ENCODE assay signal across 1 cellular context in the genomic region with DNA sequence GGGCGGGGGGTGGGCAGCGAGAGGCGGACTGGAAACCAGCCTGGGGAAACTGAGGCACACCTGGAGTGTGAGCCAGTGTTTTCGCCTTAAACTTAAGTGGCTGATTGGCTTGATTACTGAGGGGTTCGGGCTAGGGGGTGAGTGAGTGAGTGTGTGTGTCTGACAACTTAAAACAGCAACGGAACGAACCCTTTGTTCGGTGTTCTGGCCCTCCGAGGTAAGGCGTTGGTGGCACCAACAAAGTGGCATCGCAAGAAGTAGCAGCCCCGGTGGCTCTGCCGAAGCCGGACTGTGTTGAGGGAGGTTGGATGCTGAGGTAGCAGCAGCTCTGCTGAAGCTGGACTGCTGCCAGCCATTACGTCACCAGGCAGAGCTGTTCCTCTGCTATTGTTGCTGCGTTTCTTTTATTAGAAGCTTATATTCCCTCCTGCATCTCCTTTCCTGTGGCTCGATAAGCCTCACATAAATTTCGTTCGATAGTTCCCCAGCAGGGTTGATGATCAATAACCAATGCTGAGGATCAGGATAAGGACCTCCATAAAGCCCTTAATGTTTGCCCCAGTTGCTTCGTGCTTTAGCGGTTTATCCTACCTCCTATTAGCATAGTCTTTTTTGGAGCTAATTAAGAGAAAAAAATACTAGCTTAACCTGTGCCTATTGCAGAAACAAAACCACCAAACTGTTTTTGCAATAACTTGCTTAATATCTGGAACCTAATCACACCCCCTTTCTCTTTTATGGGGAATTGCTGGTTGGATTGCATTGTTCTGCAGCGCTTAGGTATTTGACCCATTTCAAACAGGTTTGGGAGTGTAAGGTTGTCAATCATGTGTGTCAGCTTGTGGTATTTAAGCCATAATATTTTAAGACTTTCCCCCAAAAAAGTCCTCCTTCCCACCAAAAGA.
TF ChIP-seq lines count a peak whose summit lies in the region.

No MANE protein-coding gene starts in this region.

TF ChIP-seq in K562, 482 proteins besides CTCF, POLR2A, EP300 and RAD21 (continued from another document):
- TF ChIP-seq, protein P1, sequence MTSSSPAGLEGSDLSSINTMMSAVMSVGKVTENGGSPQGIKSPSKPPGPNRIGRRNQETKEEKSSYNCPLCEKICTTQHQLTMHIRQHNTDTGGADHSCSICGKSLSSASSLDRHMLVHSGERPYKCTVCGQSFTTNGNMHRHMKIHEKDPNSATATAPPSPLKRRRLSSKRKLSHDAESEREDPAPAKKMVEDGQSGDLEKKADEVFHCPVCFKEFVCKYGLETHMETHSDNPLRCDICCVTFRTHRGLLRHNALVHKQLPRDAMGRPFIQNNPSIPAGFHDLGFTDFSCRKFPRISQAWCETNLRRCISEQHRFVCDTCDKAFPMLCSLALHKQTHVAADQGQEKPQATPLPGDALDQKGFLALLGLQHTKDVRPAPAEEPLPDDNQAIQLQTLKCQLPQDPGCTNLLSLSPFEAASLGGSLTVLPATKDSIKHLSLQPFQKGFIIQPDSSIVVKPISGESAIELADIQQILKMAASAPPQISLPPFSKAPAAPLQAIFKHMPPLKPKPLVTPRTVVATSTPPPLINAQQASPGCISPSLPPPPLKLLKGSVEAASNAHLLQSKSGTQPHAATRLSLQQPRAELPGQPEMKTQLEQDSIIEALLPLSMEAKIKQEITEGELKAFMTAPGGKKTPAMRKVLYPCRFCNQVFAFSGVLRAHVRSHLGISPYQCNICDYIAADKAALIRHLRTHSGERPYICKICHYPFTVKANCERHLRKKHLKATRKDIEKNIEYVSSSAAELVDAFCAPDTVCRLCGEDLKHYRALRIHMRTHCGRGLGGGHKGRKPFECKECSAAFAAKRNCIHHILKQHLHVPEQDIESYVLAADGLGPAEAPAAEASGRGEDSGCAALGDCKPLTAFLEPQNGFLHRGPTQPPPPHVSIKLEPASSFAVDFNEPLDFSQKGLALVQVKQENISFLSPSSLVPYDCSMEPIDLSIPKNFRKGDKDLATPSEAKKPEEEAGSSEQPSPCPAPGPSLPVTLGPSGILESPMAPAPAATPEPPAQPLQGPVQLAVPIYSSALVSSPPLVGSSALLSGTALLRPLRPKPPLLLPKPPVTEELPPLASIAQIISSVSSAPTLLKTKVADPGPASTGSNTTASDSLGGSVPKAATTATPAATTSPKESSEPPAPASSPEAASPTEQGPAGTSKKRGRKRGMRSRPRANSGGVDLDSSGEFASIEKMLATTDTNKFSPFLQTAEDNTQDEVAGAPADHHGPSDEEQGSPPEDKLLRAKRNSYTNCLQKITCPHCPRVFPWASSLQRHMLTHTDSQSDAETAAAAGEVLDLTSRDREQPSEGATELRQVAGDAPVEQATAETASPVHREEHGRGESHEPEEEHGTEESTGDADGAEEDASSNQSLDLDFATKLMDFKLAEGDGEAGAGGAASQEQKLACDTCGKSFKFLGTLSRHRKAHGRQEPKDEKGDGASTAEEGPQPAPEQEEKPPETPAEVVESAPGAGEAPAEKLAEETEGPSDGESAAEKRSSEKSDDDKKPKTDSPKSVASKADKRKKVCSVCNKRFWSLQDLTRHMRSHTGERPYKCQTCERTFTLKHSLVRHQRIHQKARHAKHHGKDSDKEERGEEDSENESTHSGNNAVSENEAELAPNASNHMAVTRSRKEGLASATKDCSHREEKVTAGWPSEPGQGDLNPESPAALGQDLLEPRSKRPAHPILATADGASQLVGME (CRISPR knock-in tag; IDR thresholded peaks at IDR 0.05) = 0 out of 2 replicates have a peak, but pooled peaks have one; percentile 36
- TF ChIP-seq, protein P2, sequence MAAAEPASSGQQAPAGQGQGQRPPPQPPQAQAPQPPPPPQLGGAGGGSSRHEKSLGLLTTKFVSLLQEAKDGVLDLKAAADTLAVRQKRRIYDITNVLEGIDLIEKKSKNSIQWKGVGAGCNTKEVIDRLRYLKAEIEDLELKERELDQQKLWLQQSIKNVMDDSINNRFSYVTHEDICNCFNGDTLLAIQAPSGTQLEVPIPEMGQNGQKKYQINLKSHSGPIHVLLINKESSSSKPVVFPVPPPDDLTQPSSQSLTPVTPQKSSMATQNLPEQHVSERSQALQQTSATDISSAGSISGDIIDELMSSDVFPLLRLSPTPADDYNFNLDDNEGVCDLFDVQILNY (CRISPR knock-in tag; IDR thresholded peaks at IDR 0.05) = no peak
- TF ChIP-seq ZKSCAN3 (CRISPR knock-in tag; IDR thresholded peaks at IDR 0.05) (no peak), NFIC (IDR thresholded peaks at IDR 0.05) (peak; percentile 94), KLF6 (CRISPR knock-in tag; IDR thresholded peaks at IDR 0.05; ENCODE audit: borderline replicate concordance) (no peak), CTBP1 (IDR thresholded peaks at IDR 0.05; ENCODE audit: borderline replicate concordance) (0 out of 2 replicates have a peak, but pooled peaks have one; percentile 14), JUND (IDR thresholded peaks at IDR 0.05; ENCODE audit: borderline replicate concordance, low read depth, low read length) (peak; percentile 89), JUND (tag; IDR thresholded peaks at IDR 0.05; ENCODE audit: borderline replicate concordance, low read depth, low read length) (peak; percentile 95), CREM (IDR thresholded peaks at IDR 0.05; ENCODE audit: low read depth) (peak; percentile 79), CEBPB (tag; IDR thresholded peaks at IDR 0.05) (peak; percentile 16; the same call in 1 of the 2 replicates), ZNF121 (CRISPR knock-in tag; conservative IDR thresholded peaks at IDR 0.05) (no peak), TAF1 (IDR thresholded peaks at IDR 0.05; ENCODE audit: control insufficient read depth, extremely low read depth, insufficient read depth, low read length, severe bottlenecking) (no peak), CREB1 (IDR thresholded peaks at IDR 0.05) (peak; percentile 23; the same call in 1 of the 2 replicates), CREB1 (CRISPR knock-in tag; IDR thresholded peaks at IDR 0.05) (no peak), ATF7 (IDR thresholded peaks at IDR 0.05) (peak; percentile 97), ATF1 (CRISPR knock-in tag; IDR thresholded peaks at IDR 0.05) (no peak), ATF1 (tag; IDR thresholded peaks at IDR 0.05) (peak; percentile 72), ETV5 (CRISPR knock-in tag; IDR thresholded peaks at IDR 0.05; ENCODE audit: low read depth) (no peak), RCOR1 (IDR thresholded peaks at IDR 0.05; ENCODE audit: borderline replicate concordance in 1 of 2, low read depth in 2 of 2, low read length in 2 of 2) (peak in 1 of 2 experiments; percentile 32; a peak in 1 of 4 replicates), PPARD (CRISPR knock-in tag; IDR thresholded peaks at IDR 0.05) (no peak)
- TF ChIP-seq, protein P3, sequence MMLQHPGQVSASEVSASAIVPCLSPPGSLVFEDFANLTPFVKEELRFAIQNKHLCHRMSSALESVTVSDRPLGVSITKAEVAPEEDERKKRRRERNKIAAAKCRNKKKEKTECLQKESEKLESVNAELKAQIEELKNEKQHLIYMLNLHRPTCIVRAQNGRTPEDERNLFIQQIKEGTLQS (IDR thresholded peaks at IDR 0.05) = peak; percentile 94
- TF ChIP-seq, protein P3 (CRISPR knock-in tag; conservative IDR thresholded peaks at IDR 0.05) = no peak
- TF ChIP-seq, protein P4, sequence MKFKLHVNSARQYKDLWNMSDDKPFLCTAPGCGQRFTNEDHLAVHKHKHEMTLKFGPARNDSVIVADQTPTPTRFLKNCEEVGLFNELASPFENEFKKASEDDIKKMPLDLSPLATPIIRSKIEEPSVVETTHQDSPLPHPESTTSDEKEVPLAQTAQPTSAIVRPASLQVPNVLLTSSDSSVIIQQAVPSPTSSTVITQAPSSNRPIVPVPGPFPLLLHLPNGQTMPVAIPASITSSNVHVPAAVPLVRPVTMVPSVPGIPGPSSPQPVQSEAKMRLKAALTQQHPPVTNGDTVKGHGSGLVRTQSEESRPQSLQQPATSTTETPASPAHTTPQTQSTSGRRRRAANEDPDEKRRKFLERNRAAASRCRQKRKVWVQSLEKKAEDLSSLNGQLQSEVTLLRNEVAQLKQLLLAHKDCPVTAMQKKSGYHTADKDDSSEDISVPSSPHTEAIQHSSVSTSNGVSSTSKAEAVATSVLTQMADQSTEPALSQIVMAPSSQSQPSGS (CRISPR knock-in tag; IDR thresholded peaks at IDR 0.05) = peak; percentile 74; the same call in 1 of the 2 replicates
- TF ChIP-seq, protein P5, sequence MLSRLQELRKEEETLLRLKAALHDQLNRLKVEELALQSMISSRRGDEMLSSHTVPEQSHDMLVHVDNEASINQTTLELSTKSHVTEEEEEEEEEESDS (CRISPR knock-in tag; IDR thresholded peaks at IDR 0.05) = no peak
- TF ChIP-seq, protein P6, sequence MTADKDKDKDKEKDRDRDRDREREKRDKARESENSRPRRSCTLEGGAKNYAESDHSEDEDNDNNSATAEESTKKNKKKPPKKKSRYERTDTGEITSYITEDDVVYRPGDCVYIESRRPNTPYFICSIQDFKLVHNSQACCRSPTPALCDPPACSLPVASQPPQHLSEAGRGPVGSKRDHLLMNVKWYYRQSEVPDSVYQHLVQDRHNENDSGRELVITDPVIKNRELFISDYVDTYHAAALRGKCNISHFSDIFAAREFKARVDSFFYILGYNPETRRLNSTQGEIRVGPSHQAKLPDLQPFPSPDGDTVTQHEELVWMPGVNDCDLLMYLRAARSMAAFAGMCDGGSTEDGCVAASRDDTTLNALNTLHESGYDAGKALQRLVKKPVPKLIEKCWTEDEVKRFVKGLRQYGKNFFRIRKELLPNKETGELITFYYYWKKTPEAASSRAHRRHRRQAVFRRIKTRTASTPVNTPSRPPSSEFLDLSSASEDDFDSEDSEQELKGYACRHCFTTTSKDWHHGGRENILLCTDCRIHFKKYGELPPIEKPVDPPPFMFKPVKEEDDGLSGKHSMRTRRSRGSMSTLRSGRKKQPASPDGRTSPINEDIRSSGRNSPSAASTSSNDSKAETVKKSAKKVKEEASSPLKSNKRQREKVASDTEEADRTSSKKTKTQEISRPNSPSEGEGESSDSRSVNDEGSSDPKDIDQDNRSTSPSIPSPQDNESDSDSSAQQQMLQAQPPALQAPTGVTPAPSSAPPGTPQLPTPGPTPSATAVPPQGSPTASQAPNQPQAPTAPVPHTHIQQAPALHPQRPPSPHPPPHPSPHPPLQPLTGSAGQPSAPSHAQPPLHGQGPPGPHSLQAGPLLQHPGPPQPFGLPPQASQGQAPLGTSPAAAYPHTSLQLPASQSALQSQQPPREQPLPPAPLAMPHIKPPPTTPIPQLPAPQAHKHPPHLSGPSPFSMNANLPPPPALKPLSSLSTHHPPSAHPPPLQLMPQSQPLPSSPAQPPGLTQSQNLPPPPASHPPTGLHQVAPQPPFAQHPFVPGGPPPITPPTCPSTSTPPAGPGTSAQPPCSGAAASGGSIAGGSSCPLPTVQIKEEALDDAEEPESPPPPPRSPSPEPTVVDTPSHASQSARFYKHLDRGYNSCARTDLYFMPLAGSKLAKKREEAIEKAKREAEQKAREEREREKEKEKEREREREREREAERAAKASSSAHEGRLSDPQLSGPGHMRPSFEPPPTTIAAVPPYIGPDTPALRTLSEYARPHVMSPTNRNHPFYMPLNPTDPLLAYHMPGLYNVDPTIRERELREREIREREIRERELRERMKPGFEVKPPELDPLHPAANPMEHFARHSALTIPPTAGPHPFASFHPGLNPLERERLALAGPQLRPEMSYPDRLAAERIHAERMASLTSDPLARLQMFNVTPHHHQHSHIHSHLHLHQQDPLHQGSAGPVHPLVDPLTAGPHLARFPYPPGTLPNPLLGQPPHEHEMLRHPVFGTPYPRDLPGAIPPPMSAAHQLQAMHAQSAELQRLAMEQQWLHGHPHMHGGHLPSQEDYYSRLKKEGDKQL (CRISPR knock-in tag; IDR thresholded peaks at IDR 0.05; ENCODE audit: borderline replicate concordance) = no peak
- TF ChIP-seq, protein P7, sequence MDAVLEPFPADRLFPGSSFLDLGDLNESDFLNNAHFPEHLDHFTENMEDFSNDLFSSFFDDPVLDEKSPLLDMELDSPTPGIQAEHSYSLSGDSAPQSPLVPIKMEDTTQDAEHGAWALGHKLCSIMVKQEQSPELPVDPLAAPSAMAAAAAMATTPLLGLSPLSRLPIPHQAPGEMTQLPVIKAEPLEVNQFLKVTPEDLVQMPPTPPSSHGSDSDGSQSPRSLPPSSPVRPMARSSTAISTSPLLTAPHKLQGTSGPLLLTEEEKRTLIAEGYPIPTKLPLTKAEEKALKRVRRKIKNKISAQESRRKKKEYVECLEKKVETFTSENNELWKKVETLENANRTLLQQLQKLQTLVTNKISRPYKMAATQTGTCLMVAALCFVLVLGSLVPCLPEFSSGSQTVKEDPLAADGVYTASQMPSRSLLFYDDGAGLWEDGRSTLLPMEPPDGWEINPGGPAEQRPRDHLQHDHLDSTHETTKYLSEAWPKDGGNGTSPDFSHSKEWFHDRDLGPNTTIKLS (IDR thresholded peaks at IDR 0.05; ENCODE audit: borderline replicate concordance, low read depth) = no peak
- TF ChIP-seq, protein P8, sequence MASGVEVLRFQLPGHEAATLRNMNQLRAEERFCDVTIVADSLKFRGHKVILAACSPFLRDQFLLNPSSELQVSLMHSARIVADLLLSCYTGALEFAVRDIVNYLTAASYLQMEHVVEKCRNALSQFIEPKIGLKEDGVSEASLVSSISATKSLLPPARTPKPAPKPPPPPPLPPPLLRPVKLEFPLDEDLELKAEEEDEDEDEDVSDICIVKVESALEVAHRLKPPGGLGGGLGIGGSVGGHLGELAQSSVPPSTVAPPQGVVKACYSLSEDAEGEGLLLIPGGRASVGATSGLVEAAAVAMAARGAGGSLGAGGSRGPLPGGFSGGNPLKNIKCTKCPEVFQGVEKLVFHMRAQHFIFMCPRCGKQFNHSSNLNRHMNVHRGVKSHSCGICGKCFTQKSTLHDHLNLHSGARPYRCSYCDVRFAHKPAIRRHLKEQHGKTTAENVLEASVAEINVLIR (CRISPR knock-in tag; IDR thresholded peaks at IDR 0.05) = no peak
- TF ChIP-seq, protein P9, sequence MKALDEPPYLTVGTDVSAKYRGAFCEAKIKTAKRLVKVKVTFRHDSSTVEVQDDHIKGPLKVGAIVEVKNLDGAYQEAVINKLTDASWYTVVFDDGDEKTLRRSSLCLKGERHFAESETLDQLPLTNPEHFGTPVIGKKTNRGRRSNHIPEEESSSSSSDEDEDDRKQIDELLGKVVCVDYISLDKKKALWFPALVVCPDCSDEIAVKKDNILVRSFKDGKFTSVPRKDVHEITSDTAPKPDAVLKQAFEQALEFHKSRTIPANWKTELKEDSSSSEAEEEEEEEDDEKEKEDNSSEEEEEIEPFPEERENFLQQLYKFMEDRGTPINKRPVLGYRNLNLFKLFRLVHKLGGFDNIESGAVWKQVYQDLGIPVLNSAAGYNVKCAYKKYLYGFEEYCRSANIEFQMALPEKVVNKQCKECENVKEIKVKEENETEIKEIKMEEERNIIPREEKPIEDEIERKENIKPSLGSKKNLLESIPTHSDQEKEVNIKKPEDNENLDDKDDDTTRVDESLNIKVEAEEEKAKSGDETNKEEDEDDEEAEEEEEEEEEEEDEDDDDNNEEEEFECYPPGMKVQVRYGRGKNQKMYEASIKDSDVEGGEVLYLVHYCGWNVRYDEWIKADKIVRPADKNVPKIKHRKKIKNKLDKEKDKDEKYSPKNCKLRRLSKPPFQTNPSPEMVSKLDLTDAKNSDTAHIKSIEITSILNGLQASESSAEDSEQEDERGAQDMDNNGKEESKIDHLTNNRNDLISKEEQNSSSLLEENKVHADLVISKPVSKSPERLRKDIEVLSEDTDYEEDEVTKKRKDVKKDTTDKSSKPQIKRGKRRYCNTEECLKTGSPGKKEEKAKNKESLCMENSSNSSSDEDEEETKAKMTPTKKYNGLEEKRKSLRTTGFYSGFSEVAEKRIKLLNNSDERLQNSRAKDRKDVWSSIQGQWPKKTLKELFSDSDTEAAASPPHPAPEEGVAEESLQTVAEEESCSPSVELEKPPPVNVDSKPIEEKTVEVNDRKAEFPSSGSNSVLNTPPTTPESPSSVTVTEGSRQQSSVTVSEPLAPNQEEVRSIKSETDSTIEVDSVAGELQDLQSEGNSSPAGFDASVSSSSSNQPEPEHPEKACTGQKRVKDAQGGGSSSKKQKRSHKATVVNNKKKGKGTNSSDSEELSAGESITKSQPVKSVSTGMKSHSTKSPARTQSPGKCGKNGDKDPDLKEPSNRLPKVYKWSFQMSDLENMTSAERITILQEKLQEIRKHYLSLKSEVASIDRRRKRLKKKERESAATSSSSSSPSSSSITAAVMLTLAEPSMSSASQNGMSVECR (CRISPR knock-in tag; IDR thresholded peaks at IDR 0.05) = no peak
